In the genomic region with DNA sequence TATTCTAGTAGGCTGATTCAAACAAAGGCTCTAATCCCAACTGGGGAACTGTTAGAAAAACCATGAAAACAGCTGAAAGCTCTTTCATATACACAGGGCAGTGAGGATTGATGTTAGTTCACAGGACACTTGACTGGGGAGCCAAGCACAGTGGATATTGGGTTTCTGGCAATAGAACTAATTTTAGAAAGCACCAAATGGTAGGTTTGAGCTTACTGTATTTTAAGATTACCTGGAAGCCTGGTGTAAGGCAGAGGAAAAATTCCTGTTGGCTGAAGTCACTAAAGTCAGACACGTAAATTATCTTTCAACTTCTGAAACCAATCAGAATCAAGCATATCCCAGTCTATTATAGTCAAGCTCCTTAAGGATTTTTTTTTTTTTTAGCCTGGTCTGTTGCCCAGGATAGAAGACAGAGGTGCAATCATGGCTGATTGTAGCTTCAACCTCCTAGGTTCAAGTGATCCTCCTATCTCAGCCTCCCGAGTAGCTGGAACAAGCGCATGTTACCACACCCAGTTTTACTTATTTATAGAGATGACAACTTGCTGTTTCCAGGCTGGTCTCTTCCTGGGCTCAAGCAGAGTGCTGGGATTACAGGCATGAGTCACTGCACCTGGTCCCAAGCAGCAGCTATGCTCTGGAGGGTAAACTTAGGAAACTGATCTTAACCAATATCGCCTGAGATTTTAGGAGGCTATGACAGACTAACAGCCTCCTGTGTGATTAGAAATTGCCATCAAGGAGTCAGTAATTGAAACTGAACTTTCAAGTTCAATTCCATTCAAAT, we compare ENCODE assay signal across 8 cellular contexts. TPM values are rescaled to one million over a fixed set of nuclear protein-coding genes. Genes with fewer than 3 reads are reported as not detected.
DNase-seq lines count a peak whose midpoint lies in the region; ATAC-seq and TF ChIP-seq lines count a peak whose summit lies in the region.

No MANE protein-coding gene starts in this region.

- DNase-seq in cardiac muscle cell (ENCODE audit: low read depth in 1 of 2, low spot score in 1 of 2) (peak in 1 of 2 donors; percentile 54), Right ventricle myocardium superior (no peak), hepatocyte (ENCODE audit: low spot score) (peak; percentile 31), upper lobe of right lung (no peak), NCI-H345 (lab: John Stamatoyannopoulos, UW) (no peak)
- DNase-seq in activated CD4-positive, alpha-beta memory T cell treated with anti-CD3 and anti-CD28 coated beads for 36 hours, result no peak

- peaks cover 59% of the 10 kb centered on the region for H3K4me1 Mint-ChIP-seq in activated CD4-positive, alpha-beta memory T cell treated with anti-CD3 and anti-CD28 coated beads for 36 hours (ENCODE audit: low read depth)

- H3K79me2 ChIP-seq in hepatocyte, result peaks cover 60% of the 10 kb centered on the region

- POLR2A ChIA-PET in activated CD4-positive, alpha-beta memory T cell treated with anti-CD3 and anti-CD28 coated beads for 36 hours (lab: Charles Lee), result interaction anchor here (1.0 to 10.9 kb wide), 6 partner anchors 35 to 81 kb away, joined by 3 to 668 read pairs (median 4); a partner anchor contains a TSS

- H3K27ac Mint-ChIP-seq in activated CD4-positive, alpha-beta memory T cell treated with anti-CD3 and anti-CD28 coated beads for 36 hours, result peak overlapping the region; percentile 90

- H3K9me3 Mint-ChIP-seq in activated CD4-positive, alpha-beta memory T cell treated with anti-CD3 and anti-CD28 coated beads for 36 hours, result no peaks in the 10 kb centered on the region

- no peaks in the 10 kb centered on the region for H3K9me3 ChIP-seq in cardiac muscle cell (ENCODE audit: low read depth)
- H3K9me3 ChIP-seq in hepatocyte (ENCODE audit: low read depth), result no peaks in the 10 kb centered on the region
- H3K9me3 ChIP-seq in upper lobe of right lung, result no peaks in the 10 kb centered on the region

- intact Hi-C loops in Right ventricle myocardium superior (cut with DNase I) (loop anchor here (5.0 kb wide), 1 partner anchor 83 kb away; a partner anchor contains a TSS), upper lobe of right lung (cut with DNase I) (no loop called here)
- intact Hi-C loops in activated CD4-positive, alpha-beta memory T cell treated with anti-CD3 and anti-CD28 coated beads for 36 hours (cut with micrococcal nuclease), result no loop called here

- H3K27me3 Mint-ChIP-seq in activated CD4-positive, alpha-beta memory T cell treated with anti-CD3 and anti-CD28 coated beads for 36 hours, result no peaks in the 10 kb centered on the region

- H3K9me2 ChIP-seq in hepatocyte (replicated peaks; ENCODE audit: insufficient read depth), result no peaks in the 10 kb centered on the region

- ATAC-seq in Right ventricle myocardium superior (ENCODE audit: poor library complexity) (no peak), upper lobe of right lung (no peak), GM19324 (IDR thresholded peaks at IDR 0.05; ENCODE audit: low FRiP score, unreplicated experiment) (no peak), HG02571 (IDR thresholded peaks at IDR 0.05; ENCODE audit: unreplicated experiment) (no peak)

- no peak for TF ChIP-seq CTCF in cardiac muscle cell (IDR thresholded peaks at IDR 0.05; ENCODE audit: low read depth, low read length)
- no peak for TF ChIP-seq CTCF in hepatocyte (IDR thresholded peaks at IDR 0.05; ENCODE audit: poor library complexity)
- TF ChIP-seq CTCF in upper lobe of right lung (IDR thresholded peaks at IDR 0.05), result no peak

- H3K4me1 ChIP-seq in cardiac muscle cell (ENCODE audit: low read depth) (peaks cover 6% of the 10 kb centered on the region), hepatocyte (ENCODE audit: insufficient read depth) (peaks cover 20% of the 10 kb centered on the region), upper lobe of right lung (peaks cover 39% of the 10 kb centered on the region)

- H3K27ac ChIP-seq in cardiac muscle cell, result no peak overlapping the region
- peak overlapping the region; percentile 8 for H3K27ac ChIP-seq in hepatocyte
- H3K27ac ChIP-seq in upper lobe of right lung, result no peak overlapping the region

- peak overlapping the region; percentile 85 for H3K4me2 ChIP-seq in hepatocyte

- peaks cover 34% of the 10 kb centered on the region for H4K20me1 ChIP-seq in hepatocyte (ENCODE audit: insufficient read depth, poor library complexity, severe bottlenecking)

- peak overlapping the region; percentile 91 for H3K4me3 ChIP-seq in cardiac muscle cell
- no peak overlapping the region for H3K4me3 ChIP-seq in hepatocyte
- peak overlapping the region; percentile 91 for H3K4me3 ChIP-seq in upper lobe of right lung

- CTCF ChIA-PET in activated CD4-positive, alpha-beta memory T cell treated with anti-CD3 and anti-CD28 coated beads for 36 hours (lab: Charles Lee), result interaction anchor here (0.6 to 1.8 kb wide), 3 partner anchors 32 to 39 kb away, joined by 3 to 7 read pairs (median 3); a partner anchor contains a TSS

- H3K36me3 ChIP-seq in cardiac muscle cell (no peaks in the 10 kb centered on the region), hepatocyte (replicated peaks; ENCODE audit: insufficient read depth, low read depth) (no peaks in the 10 kb centered on the region), upper lobe of right lung (peaks cover 15% of the 10 kb centered on the region)

- H3K4me3 Mint-ChIP-seq in activated CD4-positive, alpha-beta memory T cell treated with anti-CD3 and anti-CD28 coated beads for 36 hours, result peak overlapping the region; percentile 95

- peaks cover 67% of the 10 kb centered on the region for H3K36me3 Mint-ChIP-seq in activated CD4-positive, alpha-beta memory T cell treated with anti-CD3 and anti-CD28 coated beads for 36 hours

- H3K27me3 ChIP-seq in cardiac muscle cell, result no peaks in the 10 kb centered on the region
- H3K27me3 ChIP-seq in hepatocyte, result no peaks in the 10 kb centered on the region
- H3K27me3 ChIP-seq in upper lobe of right lung, result no peaks in the 10 kb centered on the region

- no peak overlapping the region for H2AFZ ChIP-seq in hepatocyte

- 79% methylated on average over 4 of the region's 4 CpGs for WGBS in hepatocyte (ENCODE audit: low lambda C conversion rate, missing lambda C conversion rate)

RNA-seq across cellular contexts. Expression of a gene that starts 32.5 kb away (rescaled TPM):
- 28.5 and 40.7 TPM in 2 replicates for total RNA-seq in cardiac muscle cell
- polyA plus RNA-seq in cardiac muscle cell, result 45.9 and 48.8 TPM in 2 replicates
- total RNA-seq in Right ventricle myocardium superior, result 55.7 TPM
- total RNA-seq in activated CD4-positive, alpha-beta memory T cell treated with anti-CD3 and anti-CD28 coated beads for 36 hours, result 100 to 1,000 TPM; 138 to 139 TPM
- total RNA-seq in hepatocyte, result 65.2 and 78.1 TPM in 2 replicates
- polyA plus RNA-seq in hepatocyte, result 49.7 and 62.1 TPM in 2 replicates
- 88.3 TPM for total RNA-seq in upper lobe of right lung
